10 cellular contexts compared by ENCODE assay signal in genomic region chr6:33000053-33000452, GRCh38. TPM values are rescaled to one million over a fixed set of nuclear protein-coding genes. Genes with fewer than 3 reads are reported as not detected.
DNase-seq lines count a peak whose midpoint lies in the region; ATAC-seq and TF ChIP-seq lines count a peak whose summit lies in the region.
"Had no signal": no experiment of that assay in that cellular context is flagged by ENCODE, and none has a peak within 500 bp of the region (broad histone marks: within the 10 kb centered on the region; RNA-seq: fewer than 3 reads in every experiment).

No MANE protein-coding gene starts in this region.

- no peak overlapping the region for H3K27ac ChIP-seq in A673 (ENCODE audit: low read depth, low read length, poor library complexity, severe bottlenecking)
- H3K27ac ChIP-seq: sigmoid colon had no signal

- no TSS peak for BruUV-seq in A673 (replicated peaks; lab: Mats Ljungman, UMichigan)

- no peaks in the 10 kb centered on the region for H3K36me3 ChIP-seq in A673 (ENCODE audit: insufficient read depth, low read length, poor library complexity, severe bottlenecking)
- H3K36me3 ChIP-seq in GM06990 (ENCODE audit: control insufficient read depth, insufficient read depth, low read length), result no peaks in the 10 kb centered on the region
- H3K36me3 ChIP-seq: sigmoid colon had no signal

- no peaks in the 10 kb centered on the region for H3K9me3 Mint-ChIP-seq in osteocyte (ENCODE audit: unreplicated experiment)

- TF ChIP-seq CTCF in A673 (conservative IDR thresholded peaks at IDR 0.05; ENCODE audit: low read depth, low read length) (peak; percentile 46), GM06990 (IDR thresholded peaks at IDR 0.05; ENCODE audit: insufficient read depth, low read length, poor library complexity, severe bottlenecking) (peak; percentile 44), osteocyte (IDR thresholded peaks at IDR 0.05) (no peak)

- H3K27ac Mint-ChIP-seq in osteocyte (ENCODE audit: unreplicated experiment), result no peak overlapping the region

- H3K4me3 ChIP-seq in A673 (ENCODE audit: low read depth, low read length, poor library complexity, severe bottlenecking) (no peak overlapping the region), GM06990 (replicated peaks; ENCODE audit: low read depth, low read length) (no peak overlapping the region)
- H3K4me3 ChIP-seq: sigmoid colon had no signal

- intact Hi-C loops in A673 (cut with micrococcal nuclease; ENCODE audit: unreplicated experiment), result no loop called here

- DNase-seq in A673 (ENCODE audit: low spot score) (peak; percentile 42), GM06990 (ENCODE audit: extremely low read depth, insufficient read length) (no peak), NOMO-1 treated with dmso at 0.1 percent for 144 hours (lab: John Stamatoyannopoulos, UW; ENCODE audit: unreplicated experiment) (peak; percentile 13), hippocampal formation (lab: John Stamatoyannopoulos, UW) (no peak), osteocyte (ENCODE audit: extremely low spot score, unreplicated experiment) (no peak)
- no peak for DNase-seq in stimulated activated CD4-positive, alpha-beta T cell treated with anti-CD3 and anti-CD28 coated beads, Interleukin-4, amount 100 ng/mL, for 24 hours
- DNase-seq: sigmoid colon had no signal

- no peaks in the 10 kb centered on the region for H3K4me1 ChIP-seq in A673 (ENCODE audit: insufficient read depth, low read length, poor library complexity, severe bottlenecking)
- H3K4me1 ChIP-seq: sigmoid colon had no signal

- peaks cover 83% of the 10 kb centered on the region for H3K27me3 Mint-ChIP-seq in osteocyte (ENCODE audit: unreplicated experiment)

- peak; percentile 65 for ATAC-seq in esophagus mucosa
- ATAC-seq in HG02884 (IDR thresholded peaks at IDR 0.05; ENCODE audit: unreplicated experiment), result no peak

- no peaks in the 10 kb centered on the region for H3K4me1 Mint-ChIP-seq in osteocyte (ENCODE audit: unreplicated experiment)

- H3K36me3 Mint-ChIP-seq in osteocyte (ENCODE audit: unreplicated experiment), result no peaks in the 10 kb centered on the region

- H3K27me3 ChIP-seq in A673 (replicated peaks; ENCODE audit: insufficient read depth, low read depth, low read length, poor library complexity) (peaks cover 23% of the 10 kb centered on the region), GM06990 (replicated peaks; ENCODE audit: control insufficient read depth, insufficient read depth, low read length) (no peaks in the 10 kb centered on the region)

- H3K9me3 ChIP-seq in A673 (ENCODE audit: low read depth, low read length, poor library complexity, severe bottlenecking), result no peaks in the 10 kb centered on the region
- H3K9me3 ChIP-seq: sigmoid colon had no signal

- no peak overlapping the region for H3K4me3 Mint-ChIP-seq in osteocyte (ENCODE audit: unreplicated experiment)

- POLR2A ChIA-PET in A673 (lab: Charles Lee; ENCODE audit: low non-redundant PET), result no interaction called here

- CTCF ChIA-PET in A673 (lab: Charles Lee), result interaction anchor here (0.6 to 1.1 kb wide), 2 partner anchors 250 to 1252 kb away, joined by 3 to 9 read pairs; no protein-coding TSS in a partner anchor

RNA-seq across cellular contexts. Expression of gene HLA-DOA, which starts 9.3 kb away (rescaled TPM):
- total RNA-seq in A673 (2021) (0.46 and 0.58 TPM in 2 replicates), esophagus mucosa (1.4 TPM), osteocyte (not detected in 2 replicates)
- total RNA-seq: endothelial cell of umbilical vein had no signal

RNA-seq across cellular contexts. Expression of gene BRD2, which starts 31.7 kb away (rescaled TPM):
- total RNA-seq in A673 (2021), result 276 and 335 TPM in 2 replicates
- total RNA-seq in esophagus mucosa, result 99.3 TPM
- total RNA-seq in osteocyte, result 166 and 168 TPM in 2 replicates

RNA-seq across cellular contexts. Expression of gene HLA-DMA, which starts 47.2 kb away (rescaled TPM):
- total RNA-seq in A673 (2021) (1.4 and 1.9 TPM in 2 replicates), esophagus mucosa (16.2 TPM), osteocyte (1.3 and 3.0 TPM in 2 replicates)

RNA-seq across cellular contexts. Expression of gene HLA-DMB, which starts 59.2 kb away (rescaled TPM):
- 0.34 and 0.46 TPM in 2 replicates for total RNA-seq in A673 (2021)
- total RNA-seq in esophagus mucosa, result 5.5 TPM
- total RNA-seq in osteocyte, result not detected in 2 replicates
- total RNA-seq: endothelial cell of umbilical vein had no signal

Comparison
In these comparisons a context has a peak if more than half of its experiments do, and no peak if none do; other contexts are left out.
1. DNase-seq: peak in A673 (single experiment) and NOMO-1 treated with dmso at 0.1 percent for 144 hours (single experiment); none in GM06990 (single experiment), hippocampal formation (0 of 2), stimulated activated CD4-positive, alpha-beta T cell treated with anti-CD3 and anti-CD28 coated beads, Interleukin-4, amount 100 ng/mL, for 24 hours (single experiment) and osteocyte (single experiment).